11 cellular contexts compared by ENCODE assay signal in genomic region chr7:80106498-80107113, GRCh38. TPM values are rescaled to one million over a fixed set of nuclear protein-coding genes. Genes with fewer than 3 reads are reported as not detected.
DNase-seq lines count a peak whose midpoint lies in the region; ATAC-seq, FAIRE-seq and TF ChIP-seq lines count a peak whose summit lies in the region.
"Had no signal": no experiment of that assay in that cellular context is flagged by ENCODE, and none has a peak within 500 bp of the region (broad histone marks: within the 10 kb centered on the region; RNA-seq: fewer than 3 reads in every experiment).

No MANE protein-coding gene starts in this region.

- no peaks in the 10 kb centered on the region for H3K79me2 ChIP-seq in endothelial cell of umbilical vein (ENCODE audit: control insufficient read depth, insufficient read depth, low read length)

- intact Hi-C loops in natural killer cell (cut with micrococcal nuclease) (no loop called here), endothelial cell of umbilical vein (cut with micrococcal nuclease) (loop anchor here (1.0 to 2.0 kb wide), 2 partner anchors 29 to 206 kb away; no protein-coding TSS in a partner anchor), pancreas (cut with DNase I) (no loop called here), left lung (cut with DNase I) (no loop called here)

- H3K27ac Mint-ChIP-seq in natural killer cell treated with Interleukin-12 subunit alpha and Interleukin-12 subunit beta and Interleukin-15 and Interleukin-18, amount 100 ng/mL, for 72 hours: no peak overlapping the region
- no peak overlapping the region for H3K27ac Mint-ChIP-seq in natural killer cell
- H3K27ac Mint-ChIP-seq: type B pancreatic cell had no signal

- H3K27me3 ChIP-seq in endothelial cell of umbilical vein (ENCODE audit: control insufficient read depth in 2 of 2, insufficient read depth in 2 of 2, low read length in 2 of 2) (no peaks in the 10 kb centered on the region), pancreas (no peaks in the 10 kb centered on the region), left lung (no peaks in the 10 kb centered on the region)
- H3K27me3 ChIP-seq: esophagus muscularis mucosa had no signal

- H2AFZ ChIP-seq in endothelial cell of umbilical vein (ENCODE audit: low read depth, low read length): peak overlapping the region; percentile 93

- H3K4me3 ChIP-seq in Jurkat, Clone E6-1 (ENCODE audit: low read length): no peak overlapping the region
- peak overlapping the region in 2 of 3 experiments; percentile 8 to 40 for H3K4me3 ChIP-seq in endothelial cell of umbilical vein (replicated peaks in 1 of 3; ENCODE audit: insufficient read depth in 1 of 3, low read depth in 1 of 3, low read length in 3 of 3)
- no peak overlapping the region for H3K4me3 ChIP-seq in pancreas
- no peak overlapping the region for H3K4me3 ChIP-seq in left lung
- H3K4me3 ChIP-seq: esophagus muscularis mucosa had no signal

- no TSS peak for BruUV-seq in endothelial cell of umbilical vein (replicated peaks; lab: Mats Ljungman, UMichigan)

- dilution Hi-C loops in endothelial cell of umbilical vein (cut with MboI; ENCODE audit: extremely low pct_ligation_motif_present, low sequenced_read_pairs): no loop called here

- CTCF ChIA-PET in endothelial cell of umbilical vein (lab: Charles Lee): interaction anchor here (1.1 to 4.5 kb wide), 10 partner anchors 10 to 288 kb away, joined by 3 to 25 read pairs (median 7); partner anchors contain the start of gene GNAI1

- peak; percentile 72 for FAIRE-seq in endothelial cell of umbilical vein (lab: Jason Lieb, UNC)
- FAIRE-seq in pancreas (lab: Jason Lieb, UNC): no peak

- no peak for TF ChIP-seq POLR2A in endothelial cell of umbilical vein (IDR thresholded peaks at IDR 0.05; ENCODE audit: low read depth, low read length)

- no peak for DNase-seq in natural killer cell treated with Interleukin-12 subunit alpha and Interleukin-12 subunit beta and Interleukin-15 and Interleukin-18, amount 100 ng/mL, for 72 hours (ENCODE audit: low spot score)
- DNase-seq in natural killer cell (no peak), endothelial cell of umbilical vein (ENCODE audit: low read depth, low spot score) (peak; percentile 85), pancreas (no peak), left lung (no peak), HPDE6-E6E7 (ENCODE audit: extremely low spot score) (no peak)
- DNase-seq in Jurkat, Clone E6-1 (ENCODE audit: low read depth, low spot score): peak; percentile 14
- no peak for DNase-seq in central memory CD4-positive, alpha-beta T cell
- DNase-seq: NCI-H526 treated with DMSO at 0.1 percent for 48 hours had no signal

- peaks cover 6 to 8% of the 10 kb centered on the region in 2 donors for H3K4me1 Mint-ChIP-seq in natural killer cell treated with Interleukin-12 subunit alpha and Interleukin-12 subunit beta and Interleukin-15 and Interleukin-18, amount 100 ng/mL, for 72 hours (ENCODE audit: low read depth in 2 of 2)
- H3K4me1 Mint-ChIP-seq in natural killer cell: peaks cover 12% of the 10 kb centered on the region in 2 donors

- peak overlapping the region; percentile 95 for H3K4me2 ChIP-seq in endothelial cell of umbilical vein (ENCODE audit: insufficient read depth, low read length)

- WGBS in pancreas, 2 donors: 70 to 78% methylated on average over 2 of the region's 2 CpGs

- H3K4me3 Mint-ChIP-seq in natural killer cell treated with Interleukin-12 subunit alpha and Interleukin-12 subunit beta and Interleukin-15 and Interleukin-18, amount 100 ng/mL, for 72 hours: peak overlapping the region; percentile 17
- no peak overlapping the region for H3K4me3 Mint-ChIP-seq in natural killer cell
- H3K4me3 Mint-ChIP-seq: type B pancreatic cell had no signal

- H3K4me1 ChIP-seq in endothelial cell of umbilical vein (ENCODE audit: control insufficient read depth, extremely low read depth, insufficient read depth, low read length) (peaks cover 28% of the 10 kb centered on the region), pancreas (peaks cover 0 to 3% (median 0%) of the 10 kb centered on the region in 3 donors), left lung (peaks cover 10 to 21% of the 10 kb centered on the region in 2 donors)

- peak overlapping the region; percentile 58 for H3K27ac ChIP-seq in endothelial cell of umbilical vein (ENCODE audit: insufficient read depth, low read depth, low read length)
- H3K27ac ChIP-seq in pancreas: no peak overlapping the region
- H3K27ac ChIP-seq in left lung: no peak overlapping the region
- H3K27ac ChIP-seq: esophagus muscularis mucosa had no signal

- TF ChIP-seq CTCF in natural killer cell (IDR thresholded peaks at IDR 0.05): no peak
- TF ChIP-seq CTCF in endothelial cell of umbilical vein (IDR thresholded peaks at IDR 0.05; ENCODE audit: extremely low read depth in 1 of 2, insufficient read depth in 1 of 2, low read depth in 1 of 2, low read length in 2 of 2): no peak
- TF ChIP-seq CTCF in pancreas (IDR thresholded peaks at IDR 0.05): no peak
- no peak for TF ChIP-seq CTCF in left lung (IDR thresholded peaks at IDR 0.05)

- no peaks in the 10 kb centered on the region for H3K9me3 ChIP-seq in endothelial cell of umbilical vein (replicated peaks; ENCODE audit: control insufficient read depth, insufficient read depth, low read length)
- H3K9me3 ChIP-seq in pancreas: no peaks in the 10 kb centered on the region
- no peaks in the 10 kb centered on the region for H3K9me3 ChIP-seq in left lung
- H3K9me3 ChIP-seq: esophagus muscularis mucosa had no signal

- no peaks in the 10 kb centered on the region for H3K9me1 ChIP-seq in endothelial cell of umbilical vein (replicated peaks; ENCODE audit: control insufficient read depth, extremely low read depth, insufficient read depth, low read length)

- no peak for ATAC-seq in natural killer cell treated with Interleukin-12 subunit alpha and Interleukin-12 subunit beta and Interleukin-15 and Interleukin-18, amount 100 ng/mL, for 72 hours
- ATAC-seq in natural killer cell (no peak), pancreas (no peak), left lung (no peak)

- H3K9ac ChIP-seq in endothelial cell of umbilical vein (replicated peaks; ENCODE audit: extremely low read depth, insufficient read depth, low read length): no peak overlapping the region

- no peaks in the 10 kb centered on the region for H4K20me1 ChIP-seq in endothelial cell of umbilical vein (replicated peaks; ENCODE audit: control insufficient read depth, extremely low read depth, insufficient read depth, low read length)

- H3K36me3 ChIP-seq in endothelial cell of umbilical vein (ENCODE audit: control insufficient read depth in 2 of 2, extremely low read depth in 1 of 2, insufficient read depth in 2 of 2, low read length in 2 of 2) (no peaks in the 10 kb centered on the region), pancreas (no peaks in the 10 kb centered on the region), left lung (no peaks in the 10 kb centered on the region)
- H3K36me3 ChIP-seq: esophagus muscularis mucosa had no signal

- H3K27me3 Mint-ChIP-seq in natural killer cell treated with Interleukin-12 subunit alpha and Interleukin-12 subunit beta and Interleukin-15 and Interleukin-18, amount 100 ng/mL, for 72 hours: no peaks in the 10 kb centered on the region
- H3K27me3 Mint-ChIP-seq in natural killer cell (ENCODE audit: low read depth in 2 of 2): no peaks in the 10 kb centered on the region
- H3K27me3 Mint-ChIP-seq: type B pancreatic cell had no signal

- H3K9me3 Mint-ChIP-seq in natural killer cell treated with Interleukin-12 subunit alpha and Interleukin-12 subunit beta and Interleukin-15 and Interleukin-18, amount 100 ng/mL, for 72 hours: peaks cover 3% of the 10 kb centered on the region
- H3K9me3 Mint-ChIP-seq in natural killer cell: peaks cover 8 to 11% of the 10 kb centered on the region in 2 donors
- H3K9me3 Mint-ChIP-seq: type B pancreatic cell had no signal

- H3K36me3 Mint-ChIP-seq in natural killer cell treated with Interleukin-12 subunit alpha and Interleukin-12 subunit beta and Interleukin-15 and Interleukin-18, amount 100 ng/mL, for 72 hours: no peaks in the 10 kb centered on the region
- no peaks in the 10 kb centered on the region for H3K36me3 Mint-ChIP-seq in natural killer cell
- H3K36me3 Mint-ChIP-seq: type B pancreatic cell had no signal

- POLR2A ChIA-PET in endothelial cell of umbilical vein (lab: Charles Lee): no interaction called here

TF ChIP-seq in endothelial cell of umbilical vein, 7 proteins besides CTCF, POLR2A, EP300 and RAD21:
- TF ChIP-seq POLR2AphosphoS5 (IDR thresholded peaks at IDR 0.05; ENCODE audit: insufficient read depth, low read depth, low read length): no peak
- TF ChIP-seq MAX (IDR thresholded peaks at IDR 0.05; ENCODE audit: insufficient read depth, insufficient read length): no peak
- TF ChIP-seq MYC (IDR thresholded peaks at IDR 0.05; ENCODE audit: low read depth, low read length): no peak
- peak; percentile 37 for TF ChIP-seq JUN (IDR thresholded peaks at IDR 0.05; ENCODE audit: borderline replicate concordance, insufficient read depth, insufficient read length, low read depth)
- TF ChIP-seq EZH2 (IDR thresholded peaks at IDR 0.05; ENCODE audit: borderline replicate concordance, low read depth, low read length, severe bottlenecking): no peak
- peak; percentile 98 for TF ChIP-seq GATA2 (IDR thresholded peaks at IDR 0.05; ENCODE audit: insufficient read depth, insufficient read length, low read depth, low read length)
- peak; percentile 51 for TF ChIP-seq FOS (IDR thresholded peaks at IDR 0.05; ENCODE audit: borderline replicate concordance, insufficient read depth, low read length)
TF ChIP-seq in endothelial cell of umbilical vein: peak in this region for 3.

RNA-seq across cellular contexts. Expression of gene GNAI1, which starts 28.0 kb away (rescaled TPM):
- total RNA-seq in natural killer cell treated with Interleukin-12 subunit alpha and Interleukin-12 subunit beta and Interleukin-15 and Interleukin-18, amount 100 ng/mL, for 72 hours: 1 to 10 TPM in 1 of 2 donors, not detected in 1; 1.2 TPM
- total RNA-seq in natural killer cell: 1 to 10 TPM in 1 of 3 donors, under 1 TPM in 2; 0.59 to 1.1 (median 0.68) TPM
- not detected for polyA plus RNA-seq in Jurkat, Clone E6-1 (2012; ENCODE audit: insufficient read depth, insufficient read length)
- total RNA-seq in endothelial cell of umbilical vein: 15.0 and 19.7 TPM in 2 replicates
- 6.1 and 7.5 TPM in 2 replicates for polyA plus RNA-seq in endothelial cell of umbilical vein
- 9.3 and 10.0 TPM in 2 replicates for polyA plus RNA-seq in endothelial cell of umbilical vein (2011; cell fraction: cytosol; rRNA removed)
- polyA plus RNA-seq in endothelial cell of umbilical vein (2011; cell fraction: nucleus; rRNA removed): 6.7 and 11.3 TPM in 2 replicates
- polyA plus RNA-seq in endothelial cell of umbilical vein (2012): 25.7 and 30.0 TPM in 2 replicates
- polyA minus RNA-seq in endothelial cell of umbilical vein: 13.0 and 15.7 TPM in 2 replicates
- 18.3 TPM for polyA minus RNA-seq in endothelial cell of umbilical vein (2011; cell fraction: cytosol; rRNA and poly(A)+ RNA removed)
- 17.9 and 21.5 TPM in 2 replicates for polyA minus RNA-seq in endothelial cell of umbilical vein (2011; cell fraction: nucleus; rRNA and poly(A)+ RNA removed)
- 1 to 10 TPM; 3.0 to 8.6 (median 4.9) TPM for total RNA-seq in pancreas
- polyA plus RNA-seq in pancreas: 10 to 100 TPM in 1 of 2 donors, 1 to 10 TPM in 1; 4.3 to 25.9 TPM
- 10 to 100 TPM; 27.3 to 32.4 TPM for total RNA-seq in left lung

Comparison
In these comparisons a context has a peak if more than half of its experiments do, and no peak if none do; other contexts are left out.
1. DNase-seq: peak in Jurkat, Clone E6-1 (single experiment) and endothelial cell of umbilical vein (single experiment); none in natural killer cell treated with Interleukin-12 subunit alpha and Interleukin-12 subunit beta and Interleukin-15 and Interleukin-18, amount 100 ng/mL, for 72 hours (single experiment), natural killer cell (single experiment), central memory CD4-positive, alpha-beta T cell (single experiment), pancreas (0 of 6), left lung (0 of 2) and HPDE6-E6E7 (single experiment).
2. H3K4me3 ChIP-seq: peak in endothelial cell of umbilical vein (2 of 3); none in Jurkat, Clone E6-1 (single experiment), pancreas (0 of 4) and left lung (0 of 2).